In genomic region chr13:110734561-110734960, GRCh38 we compare ENCODE assay signal across 33 cellular contexts. TPM values are rescaled to one million over a fixed set of nuclear protein-coding genes. Genes with fewer than 3 reads are reported as not detected.
DNase-seq lines count a peak whose midpoint lies in the region; ATAC-seq, FAIRE-seq and TF ChIP-seq lines count a peak whose summit lies in the region.
"Had no signal": no experiment of that assay in that cellular context is flagged by ENCODE, and none has a peak within 500 bp of the region (broad histone marks: within the 10 kb centered on the region; RNA-seq: fewer than 3 reads in every experiment).

No MANE protein-coding gene starts in this region.

- peaks cover 0 to under 1% of the 10 kb centered on the region in 2 donors for H3K4me1 Mint-ChIP-seq in effector memory CD8-positive, alpha-beta T cell (ENCODE audit: low read depth in 2 of 2)
- H3K4me1 Mint-ChIP-seq: CD4-positive, alpha-beta memory T cell had no signal

- H3K27ac Mint-ChIP-seq in effector memory CD8-positive, alpha-beta T cell = peak overlapping the region; percentile 15 to 16
- H3K27ac Mint-ChIP-seq: B cell; CD4-positive, alpha-beta memory T cell; CD4-positive, alpha-beta T cell; CD4-positive, CD25-positive, alpha-beta regulatory T cell; CD8-positive, alpha-beta memory T cell; CD8-positive, alpha-beta T cell had no signal

- intact Hi-C loops in HepG2 (cut with micrococcal nuclease; ENCODE audit: unreplicated experiment) (no loop called here), right lobe of liver (cut with DNase I) (loop anchor here in 1 of 2 donors (10.0 kb wide), 1 partner anchor 60 kb away; no protein-coding TSS in a partner anchor)

- peak; percentile 41; the same call in 1 of the 3 replicates for ATAC-seq in HepG2
- no peak for ATAC-seq in right lobe of liver
- ATAC-seq in effector memory CD8-positive, alpha-beta T cell (replicated peaks) = no peak
- ATAC-seq: A549; CD8-positive, alpha-beta T cell had no signal

- 30% methylated on average over 5 of the region's 5 CpGs for WGBS in HepG2 (ENCODE audit: low lambda C conversion rate)
- 84% methylated on average over 5 of the region's 5 CpGs for WGBS in right lobe of liver (ENCODE audit: insufficient coverage, low coverage, low lambda C conversion rate, missing lambda C conversion rate)

- no peaks in the 10 kb centered on the region for H3K36me3 Mint-ChIP-seq in effector memory CD8-positive, alpha-beta T cell (ENCODE audit: insufficient read depth)
- H3K36me3 Mint-ChIP-seq: CD4-positive, CD25-positive, alpha-beta regulatory T cell; CD8-positive, alpha-beta T cell had no signal

- FAIRE-seq in HepG2 (lab: Jason Lieb, UNC) = no peak
- FAIRE-seq: A204.1, A549, D721Med had no signal

- H3K27me3 ChIP-seq in HepG2 (ENCODE audit: control insufficient read depth in 1 of 2, insufficient read depth in 2 of 2, low read length in 2 of 2) (no peaks in the 10 kb centered on the region), right lobe of liver (no peaks in the 10 kb centered on the region)
- H3K27me3 ChIP-seq: BE2C; BLaER1; BLaER1 treated with 17β-estradiol and CSF1 and Interleukin-3, amounts not matched to agents 10 nM and 100 nM had no signal

- H3K4me3 Mint-ChIP-seq in effector memory CD8-positive, alpha-beta T cell = no peak overlapping the region
- H3K4me3 Mint-ChIP-seq: B cell; CD14-positive monocyte; CD4-positive, alpha-beta memory T cell; CD4-positive, alpha-beta T cell; CD4-positive, CD25-positive, alpha-beta regulatory T cell; CD8-positive, alpha-beta memory T cell; CD8-positive, alpha-beta T cell had no signal

- CTCF ChIA-PET in HepG2 (lab: Yijun Ruan, JAX; ENCODE audit: low intra/inter-chr PET ratio, low total read pairs) = no interaction called here

- H3K9me3 Mint-ChIP-seq in effector memory CD8-positive, alpha-beta T cell = no peaks in the 10 kb centered on the region
- H3K9me3 Mint-ChIP-seq: CD8-positive, alpha-beta T cell had no signal

- no peak overlapping the region; the same call in 1 of the 2 replicates for H3K4me2 ChIP-seq in HepG2 (ENCODE audit: low read depth, low read length)
- H3K4me2 ChIP-seq: A549; BLaER1; BLaER1 treated with 17β-estradiol and CSF1 and Interleukin-3, amounts not matched to agents 10 nM and 100 nM had no signal

- H3K4me3 ChIP-seq in HepG2 (replicated peaks in 1 of 3; ENCODE audit: insufficient read depth in 1 of 3, low read depth in 2 of 3, low read length in 3 of 3) (no peak overlapping the region), right lobe of liver (no peak overlapping the region)
- H3K4me3 ChIP-seq: A549; BLaER1; BLaER1 treated with 17β-estradiol and CSF1 and Interleukin-3, amounts not matched to agents 10 nM and 100 nM had no signal

- H3K36me3 ChIP-seq in HepG2 (replicated peaks in 1 of 2; ENCODE audit: control insufficient read depth in 1 of 2, insufficient read depth in 2 of 2, low read length in 2 of 2) (no peaks in the 10 kb centered on the region), right lobe of liver (no peaks in the 10 kb centered on the region)
- H3K36me3 ChIP-seq: BE2C had no signal

- POLR2A ChIA-PET in HepG2 (lab: Yijun Ruan, JAX) = no interaction called here

- TF ChIP-seq RAD21 in HepG2 (CRISPR knock-in tag; IDR thresholded peaks at IDR 0.05) = no peak

- peak; percentile 44 for DNase-seq in HepG2 (ENCODE audit: low spot score)
- DNase-seq in right lobe of liver = no peak
- no peak for DNase-seq in effector memory CD8-positive, alpha-beta T cell
- DNase-seq in NCI-H1417 (lab: John Stamatoyannopoulos, UW) = no peak
- DNase-seq: 8988T; ACHN; AML-193; BE2C; C1 segment of cervical spinal cord; Caco-2; Calu3; CD4-positive, alpha-beta memory T cell; CD4-positive, alpha-beta T cell; CD4-positive, CD25-positive, alpha-beta regulatory T cell; CD8-positive, alpha-beta memory T cell; CD8-positive, alpha-beta T cell; COR-L47; DMS 273 treated with DMSO at 0.1 percent for 48 hours; DMS153; DMS53; DMS79; DMS79 treated with DMSO at 0.1 percent for 48 hours; DND-41; EL had no signal

- H4K20me1 ChIP-seq in HepG2 (ENCODE audit: insufficient read depth, low read length) = no peaks in the 10 kb centered on the region
- H4K20me1 ChIP-seq: BLaER1; BLaER1 treated with 17β-estradiol and CSF1 and Interleukin-3, amounts not matched to agents 10 nM and 100 nM had no signal

- H3K27me3 Mint-ChIP-seq in effector memory CD8-positive, alpha-beta T cell = peaks cover 0 to 8% of the 10 kb centered on the region in 2 donors
- H3K27me3 Mint-ChIP-seq: B cell; CD4-positive, alpha-beta T cell; CD4-positive, CD25-positive, alpha-beta regulatory T cell had no signal

- no peak overlapping the region for H2AFZ ChIP-seq in HepG2 (ENCODE audit: low read length)

- H3K4me1 ChIP-seq in HepG2 (ENCODE audit: insufficient read depth, low read length) (peaks cover 19% of the 10 kb centered on the region), right lobe of liver (no peaks in the 10 kb centered on the region)
- H3K4me1 ChIP-seq: A549, BE2C, Caco-2 had no signal

- TF ChIP-seq POLR2A in HepG2 (IDR thresholded peaks at IDR 0.05; ENCODE audit: insufficient read depth in 1 of 2, low read depth in 2 of 2, low read length in 2 of 2) (no peak), right lobe of liver (IDR thresholded peaks at IDR 0.05) (no peak)

- H3K27ac ChIP-seq in HepG2 (ENCODE audit: extremely low read length, insufficient read depth, low read length) (no peak overlapping the region), right lobe of liver (no peak overlapping the region)
- H3K27ac ChIP-seq: 22Rv1; A549; BLaER1; BLaER1 treated with 17β-estradiol and CSF1 and Interleukin-3, amounts not matched to agents 10 nM and 100 nM; C4-2B had no signal

- no peak overlapping the region for H3K9ac ChIP-seq in HepG2 (ENCODE audit: insufficient read depth, low read depth, low read length)
- H3K9ac ChIP-seq: BLaER1; BLaER1 treated with 17β-estradiol and CSF1 and Interleukin-3, amounts not matched to agents 10 nM and 100 nM had no signal

- TF ChIP-seq EP300 in HepG2 (IDR thresholded peaks at IDR 0.05; ENCODE audit: low read depth in 2 of 2, low read length in 2 of 2) (0 out of 4 replicates have a peak, but pooled peaks of 1 of the 2 experiments have one; percentile 13), HepG2 (CRISPR knock-in tag; IDR thresholded peaks at IDR 0.05; ENCODE audit: borderline replicate concordance) (no peak)

- no peak for TF ChIP-seq CTCF in HepG2 (CRISPR knock-in tag; IDR thresholded peaks at IDR 0.05)
- no peak for TF ChIP-seq CTCF in right lobe of liver (IDR thresholded peaks at IDR 0.05)

- BruUV-seq in HepG2 (replicated peaks; lab: Mats Ljungman, UMichigan) = no TSS peak

- H3K9me3 ChIP-seq in HepG2 (ENCODE audit: low read length) (peaks cover 10% of the 10 kb centered on the region; the same call in 1 of the 2 replicates), right lobe of liver (no peaks in the 10 kb centered on the region)
- H3K9me3 ChIP-seq: A549, BE2C had no signal

- no peaks in the 10 kb centered on the region for H3K79me2 ChIP-seq in HepG2 (ENCODE audit: insufficient read depth, low read length)

- in situ Hi-C loops in HepG2 (cut with HindIII; ENCODE audit: extremely low pct_ligation_motif_present, low pct_unique_long_range_greater_than_20kb) = no loop called here

RNA-seq across cellular contexts. Expression of gene ING1, which starts 21.1 kb away (rescaled TPM):
- total RNA-seq in HepG2 (2016; rRNA removed; fragmentation: Illumina TruSeq; extraction: Trizol) (7.9 and 8.1 TPM in 2 replicates), right lobe of liver (10 to 100 TPM in 3 of 6 experiments, 1 to 10 TPM in 3; 3.8 to 12.0 (median 8.8) TPM)
- total RNA-seq in HepG2 (2016; cell fraction: cytosol; rRNA removed; fragmentation: Illumina TruSeq; extraction: Trizol; ENCODE audit: low read depth) = 3.2 and 3.8 TPM in 2 replicates
- total RNA-seq in HepG2 (2016; cell fraction: insoluble cytoplasmic fraction; rRNA removed; fragmentation: Illumina TruSeq; extraction: Trizol) = 6.1 and 7.1 TPM in 2 replicates
- 8.5 and 9.2 TPM in 2 replicates for total RNA-seq in HepG2 (2016; cell fraction: membrane; rRNA removed; fragmentation: Illumina TruSeq; extraction: Trizol)
- 6.1 and 6.4 TPM in 2 replicates for total RNA-seq in HepG2 (2016; cell fraction: nucleus; rRNA removed; fragmentation: Illumina TruSeq; extraction: Trizol)
- polyA plus RNA-seq in HepG2 (2011; rRNA removed) = 13.6 and 16.1 TPM in 2 replicates
- 14.0 and 27.3 TPM in 2 replicates for polyA plus RNA-seq in HepG2 (2011; cell fraction: cytosol; rRNA removed)
- 13.0 and 17.3 TPM in 2 replicates for polyA plus RNA-seq in HepG2 (2011; cell fraction: nucleus; rRNA removed)
- 6.5 and 7.4 TPM in 2 replicates for polyA plus RNA-seq in HepG2 (2012)
- 6.7 and 6.9 TPM in 2 replicates for polyA plus RNA-seq in HepG2 (2016; cell fraction: cytosol; fragmentation: Illumina TruSeq; extraction: Trizol; ENCODE audit: low read depth)
- 15.1 and 17.1 TPM in 2 replicates for polyA plus RNA-seq in HepG2 (2016; cell fraction: insoluble cytoplasmic fraction; fragmentation: Illumina TruSeq; extraction: Trizol; ENCODE audit: low read depth)
- 12.7 and 14.0 TPM in 2 replicates for polyA plus RNA-seq in HepG2 (2016; cell fraction: membrane; fragmentation: Illumina TruSeq; extraction: Trizol; ENCODE audit: low read depth)
- 15.2 and 17.6 TPM in 2 replicates for polyA plus RNA-seq in HepG2 (2016; cell fraction: nucleus; fragmentation: Illumina TruSeq; extraction: Trizol; ENCODE audit: insufficient read depth, low read depth)
- 11.5 and 18.2 TPM in 2 replicates for polyA minus RNA-seq in HepG2 (2011; rRNA and poly(A)+ RNA removed; ENCODE audit: low replicate concordance)
- polyA minus RNA-seq in HepG2 (2011; cell fraction: cytosol; rRNA and poly(A)+ RNA removed) = 12.1 and 16.0 TPM in 2 replicates
- 7.1 TPM in 2 replicates for polyA minus RNA-seq in HepG2 (2011; cell fraction: nucleus; rRNA and poly(A)+ RNA removed)

RNA-seq across cellular contexts. Expression of gene CARS2, which starts 28.6 kb away (rescaled TPM):
- total RNA-seq in HepG2 (2016; rRNA removed; fragmentation: Illumina TruSeq; extraction: Trizol) (54.3 and 59.3 TPM in 2 replicates), right lobe of liver (10 to 100 TPM; 22.0 to 53.2 (median 27.3) TPM)
- 48.8 and 53.1 TPM in 2 replicates for total RNA-seq in HepG2 (2016; cell fraction: cytosol; rRNA removed; fragmentation: Illumina TruSeq; extraction: Trizol; ENCODE audit: low read depth)
- 55.5 and 59.7 TPM in 2 replicates for total RNA-seq in HepG2 (2016; cell fraction: insoluble cytoplasmic fraction; rRNA removed; fragmentation: Illumina TruSeq; extraction: Trizol)
- total RNA-seq in HepG2 (2016; cell fraction: membrane; rRNA removed; fragmentation: Illumina TruSeq; extraction: Trizol) = 58.9 and 63.9 TPM in 2 replicates
- 53.4 and 63.0 TPM in 2 replicates for total RNA-seq in HepG2 (2016; cell fraction: nucleus; rRNA removed; fragmentation: Illumina TruSeq; extraction: Trizol)
- polyA plus RNA-seq in HepG2 (2011; rRNA removed) = 41.1 and 41.7 TPM in 2 replicates
- 28.6 and 35.9 TPM in 2 replicates for polyA plus RNA-seq in HepG2 (2011; cell fraction: cytosol; rRNA removed)
- polyA plus RNA-seq in HepG2 (2011; cell fraction: nucleus; rRNA removed) = 164 and 213 TPM in 2 replicates
- polyA plus RNA-seq in HepG2 (2012) = 23.6 and 24.3 TPM in 2 replicates
- polyA plus RNA-seq in HepG2 (2016; cell fraction: cytosol; fragmentation: Illumina TruSeq; extraction: Trizol; ENCODE audit: low read depth) = 51.4 and 54.6 TPM in 2 replicates
- 53.7 and 56.0 TPM in 2 replicates for polyA plus RNA-seq in HepG2 (2016; cell fraction: insoluble cytoplasmic fraction; fragmentation: Illumina TruSeq; extraction: Trizol; ENCODE audit: low read depth)
- 55.8 and 58.6 TPM in 2 replicates for polyA plus RNA-seq in HepG2 (2016; cell fraction: membrane; fragmentation: Illumina TruSeq; extraction: Trizol; ENCODE audit: low read depth)
- polyA plus RNA-seq in HepG2 (2016; cell fraction: nucleus; fragmentation: Illumina TruSeq; extraction: Trizol; ENCODE audit: insufficient read depth, low read depth) = 98.7 and 98.9 TPM in 2 replicates
- polyA minus RNA-seq in HepG2 (2011; rRNA and poly(A)+ RNA removed; ENCODE audit: low replicate concordance) = 31.3 and 59.3 TPM in 2 replicates
- polyA minus RNA-seq in HepG2 (2011; cell fraction: cytosol; rRNA and poly(A)+ RNA removed) = 12.7 and 18.4 TPM in 2 replicates
- 74.3 and 83.8 TPM in 2 replicates for polyA minus RNA-seq in HepG2 (2011; cell fraction: nucleus; rRNA and poly(A)+ RNA removed)
